In the genomic region with DNA sequence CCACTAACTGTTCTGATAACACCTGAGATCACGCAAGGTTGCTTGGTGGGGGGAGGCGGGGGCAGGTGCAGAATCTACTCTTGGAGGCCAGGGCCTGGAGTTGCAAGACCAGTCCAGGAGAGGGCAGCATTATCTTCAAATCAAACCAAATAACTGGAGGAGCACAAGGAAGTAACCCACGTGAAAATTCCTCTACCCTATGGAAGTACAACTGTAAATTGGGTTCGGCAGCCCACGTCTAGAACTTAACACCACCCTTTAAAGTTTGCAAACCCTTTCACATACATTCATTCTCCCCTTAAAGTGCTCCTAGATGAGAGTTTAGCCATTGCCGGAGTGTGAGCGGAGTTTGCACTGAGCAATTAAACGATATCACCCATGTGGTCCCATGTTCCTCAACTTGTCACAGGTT, we compare ENCODE assay signal across 9 cellular contexts. TPM values are rescaled to one million over a fixed set of nuclear protein-coding genes. Genes with fewer than 3 reads are reported as not detected.
DNase-seq lines count a peak whose midpoint lies in the region; ATAC-seq, FAIRE-seq and TF ChIP-seq lines count a peak whose summit lies in the region.
"Had no signal": no experiment of that assay in that cellular context is flagged by ENCODE, and none has a peak within 500 bp of the region (broad histone marks: within the 10 kb centered on the region; RNA-seq: fewer than 3 reads in every experiment).

No MANE protein-coding gene starts in this region.

- H3K27ac ChIP-seq in pancreas (no peak overlapping the region), suprapubic skin (no peak overlapping the region)
- H3K27ac ChIP-seq: BLaER1 had no signal

- TF ChIP-seq POLR2A in suprapubic skin (IDR thresholded peaks at IDR 0.05) = no peak

- ATAC-seq in pancreas = peak; percentile 95 to 99 (median 98)

- no peaks in the 10 kb centered on the region for H3K27me3 ChIP-seq in pancreas
- no peaks in the 10 kb centered on the region for H3K27me3 ChIP-seq in suprapubic skin
- H3K27me3 ChIP-seq: BLaER1 had no signal

- intact Hi-C loops in pancreas (cut with DNase I) = loop anchor here in 1 of 3 donors (10.0 kb wide), 1 partner anchor 198 kb away; a partner anchor contains a TSS

- H3K9me3 ChIP-seq in pancreas (no peaks in the 10 kb centered on the region), suprapubic skin (no peaks in the 10 kb centered on the region)
- H3K9me3 ChIP-seq: BLaER1 had no signal

- peak; percentile 26 to 72 (median 49) for DNase-seq in NCI-H1417 (lab: John Stamatoyannopoulos, UW)
- DNase-seq in NCI-H1417 treated with DMSO at 0.1 percent for 48 hours (lab: John Stamatoyannopoulos, UW) = no peak
- peak; percentile 49 for DNase-seq in LNCaP clone FGC (ENCODE audit: low read depth)
- DNase-seq in SHP77 (lab: John Stamatoyannopoulos, UW) = peak; percentile 42 to 71
- DNase-seq in activated effector memory CD4-positive, alpha-beta T cell treated with Interleukin-2 at 50 U/mL for 16 hours = peak; percentile 58
- peak; percentile 74 for DNase-seq in germinal center (ENCODE audit: low spot score)
- peak; percentile 63 to 81 (median 68) for DNase-seq in pancreas
- DNase-seq in suprapubic skin (ENCODE audit: low spot score in 2 of 2) = peak in 1 of 2 donors; percentile 71

- no peaks in the 10 kb centered on the region for H3K36me3 ChIP-seq in pancreas
- no peaks in the 10 kb centered on the region for H3K36me3 ChIP-seq in suprapubic skin
- H3K36me3 ChIP-seq: BLaER1 had no signal

- no peak for FAIRE-seq in pancreas (lab: Jason Lieb, UNC)

- peak; percentile 71 for TF ChIP-seq CTCF in LNCaP clone FGC (IDR thresholded peaks at IDR 0.05; ENCODE audit: control insufficient read depth, extremely low read depth, insufficient read depth)
- TF ChIP-seq CTCF in pancreas (IDR thresholded peaks at IDR 0.05) = peak; percentile 68 to 86 (median 78)
- peak; percentile 41 to 79 for TF ChIP-seq CTCF in suprapubic skin (IDR thresholded peaks at IDR 0.05)

- 36 to 37% methylated on average over 8 of the region's 8 CpGs for WGBS in pancreas, 2 donors
- 44% methylated on average over 8 of the region's 8 CpGs for WGBS in suprapubic skin

- no peak for TF ChIP-seq EP300 in suprapubic skin (IDR thresholded peaks at IDR 0.05)

- peaks cover 0 to 6% (median 0%) of the 10 kb centered on the region in 3 donors for H3K4me1 ChIP-seq in pancreas
- peaks cover 16% of the 10 kb centered on the region for H3K4me1 ChIP-seq in suprapubic skin
- H3K4me1 ChIP-seq: BLaER1 had no signal

- H3K4me3 ChIP-seq in LNCaP clone FGC (ENCODE audit: low read depth, low read length) (no peak overlapping the region), pancreas (no peak overlapping the region), suprapubic skin (no peak overlapping the region)
- H3K4me3 ChIP-seq: BLaER1 had no signal

RNA-seq across cellular contexts. Expression of a gene that starts 19.6 kb away (rescaled TPM):
- total RNA-seq in pancreas (under 1 TPM in 3 of 6 donors, not detected in 3; 0.52 to 0.92 (median 0.59) TPM), suprapubic skin (1 to 10 TPM in 1 of 4 donors, under 1 TPM in 1, not detected in 2; 0.87 to 1.0 TPM)
- polyA plus RNA-seq in pancreas = under 1 TPM; 0.08 to 0.09 TPM

RNA-seq across cellular contexts. Expression of a gene that starts 30.6 kb away (rescaled TPM):
- total RNA-seq in pancreas = 100 to 1,000 TPM in 1 of 6 donors, 10 to 100 TPM in 5; 43.4 to 102 (median 55.8) TPM
- 10 to 100 TPM; 37.4 to 90.7 TPM for polyA plus RNA-seq in pancreas
- total RNA-seq in suprapubic skin = 100 to 1,000 TPM; 267 to 384 (median 275) TPM
